Comparison of ENCODE assay signal across 18 cellular contexts in genomic region chr12:94258593-94258992, GRCh38.
A peak's percentile ranks its signal among the peaks of the same experiment; 100 is the strongest.
DNase-seq lines count a peak whose midpoint lies in the region; ATAC-seq lines count a peak whose summit lies in the region.
"Had no signal": no experiment of that assay in that cellular context is flagged by ENCODE, and none has a peak within 500 bp of the region (broad histone marks: within the 10 kb centered on the region; RNA-seq: fewer than 3 reads in every experiment).

No MANE protein-coding gene starts in this region.

- H3K36me3 Mint-ChIP-seq in activated CD4-positive, alpha-beta memory T cell treated with anti-CD3 and anti-CD28 coated beads for 36 hours = peaks cover 16% of the 10 kb centered on the region
- H3K36me3 Mint-ChIP-seq in activated CD4-positive, alpha-beta memory T cell treated with anti-CD3 and anti-CD28 coated beads, Interleukin-2, amount 10 ng/mL, durations not matched to agents 7 days and 5 days (ENCODE audit: low read depth) = peaks cover 45% of the 10 kb centered on the region
- H3K36me3 Mint-ChIP-seq in stimulated activated memory B cell treated with anti-CD40 and anti-IgM and Interleukin-4, amounts not matched to agents 10 μg/mL and 1 μg/mL and 100 μg/mL, for 72 hours = peaks cover 56% of the 10 kb centered on the region

- H4K5ac ChIP-seq in mesendoderm (ENCODE audit: low read length) = no peak overlapping the region

- no peak overlapping the region for H3K9ac ChIP-seq in mesendoderm (ENCODE audit: low read length)
- H3K9ac ChIP-seq: parathyroid adenoma had no signal

- peak; percentile 58 for ATAC-seq in HG02610 (IDR thresholded peaks at IDR 0.05; ENCODE audit: unreplicated experiment)
- peak; percentile 46 for ATAC-seq in HG03460 (IDR thresholded peaks at IDR 0.05; ENCODE audit: unreplicated experiment)
- no peak for ATAC-seq in stimulated activated memory B cell treated with anti-CD40 and anti-IgM and Interleukin-4, amounts not matched to agents 10 μg/mL and 1 μg/mL and 100 μg/mL, for 72 hours
- ATAC-seq: T-cell had no signal

- H3K79me1 ChIP-seq in mesendoderm (ENCODE audit: low read length) = no peaks in the 10 kb centered on the region

- H3K27me3 Mint-ChIP-seq in activated CD4-positive, alpha-beta memory T cell treated with anti-CD3 and anti-CD28 coated beads for 36 hours = no peaks in the 10 kb centered on the region
- H3K27me3 Mint-ChIP-seq in activated CD4-positive, alpha-beta memory T cell treated with anti-CD3 and anti-CD28 coated beads, Interleukin-2, amount 10 ng/mL, durations not matched to agents 7 days and 5 days = no peaks in the 10 kb centered on the region
- H3K27me3 Mint-ChIP-seq in stimulated activated memory B cell treated with anti-CD40 and anti-IgM and Interleukin-4, amounts not matched to agents 10 μg/mL and 1 μg/mL and 100 μg/mL, for 72 hours = no peaks in the 10 kb centered on the region
- H3K27me3 Mint-ChIP-seq: activated T-cell treated with anti-CD3 and anti-CD28 coated beads, Interleukin-2, amount 50 U/mL, for 24 hours; T-cell had no signal

- intact Hi-C loops in activated CD4-positive, alpha-beta memory T cell treated with anti-CD3 and anti-CD28 coated beads for 36 hours (cut with micrococcal nuclease) = loop anchor here (1.0 kb wide), 1 partner anchor 84 kb away; no protein-coding TSS in a partner anchor

- H3K4me1 Mint-ChIP-seq in activated CD4-positive, alpha-beta memory T cell treated with anti-CD3 and anti-CD28 coated beads for 36 hours (ENCODE audit: low read depth) = peaks cover 28% of the 10 kb centered on the region
- H3K4me1 Mint-ChIP-seq in activated CD4-positive, alpha-beta memory T cell treated with anti-CD3 and anti-CD28 coated beads, Interleukin-2, amount 10 ng/mL, durations not matched to agents 7 days and 5 days = peaks cover 28% of the 10 kb centered on the region
- peaks cover 57% of the 10 kb centered on the region for H3K4me1 Mint-ChIP-seq in stimulated activated memory B cell treated with anti-CD40 and anti-IgM and Interleukin-4, amounts not matched to agents 10 μg/mL and 1 μg/mL and 100 μg/mL, for 72 hours

- H3K4me2 ChIP-seq in mesendoderm (ENCODE audit: low read length) = no peak overlapping the region

- peaks cover under 1% of the 10 kb centered on the region for H3K4me1 ChIP-seq in mesendoderm (ENCODE audit: control insufficient read depth, low read depth, low read length)
- H3K4me1 ChIP-seq: parathyroid adenoma had no signal

- peak; percentile 26 for DNase-seq in activated CD4-positive, alpha-beta memory T cell treated with anti-CD3 and anti-CD28 coated beads for 36 hours
- no peak for DNase-seq in activated CD4-positive, alpha-beta memory T cell treated with anti-CD3 and anti-CD28 coated beads, Interleukin-2, amount 10 ng/mL, durations not matched to agents 7 days and 5 days
- DNase-seq in NCI-H146 treated with DMSO at 0.1 percent for 48 hours (lab: John Stamatoyannopoulos, UW; ENCODE audit: unreplicated experiment) (no peak), NCI-H2029 (lab: John Stamatoyannopoulos, UW) (no peak), mesendoderm (no peak)
- DNase-seq: activated T-cell treated with anti-CD3 and anti-CD28 coated beads, Interleukin-2, amount 50 U/mL, for 24 hours; amygdala; colonic mucosa; islet precursor cell; Kasumi-1; midbrain; NCI-H187; NCI-H524 treated with DMSO at 0.1 percent for 48 hours; T-cell had no signal

- no peak overlapping the region for H4K8ac ChIP-seq in mesendoderm (ENCODE audit: low read depth, low read length)

- no peaks in the 10 kb centered on the region for H3K79me2 ChIP-seq in mesendoderm (ENCODE audit: control insufficient read depth, insufficient read depth, low read length)
- H3K79me2 ChIP-seq: parathyroid adenoma had no signal

- POLR2A ChIA-PET in activated CD4-positive, alpha-beta memory T cell treated with anti-CD3 and anti-CD28 coated beads for 36 hours (lab: Charles Lee) = no interaction called here
- POLR2A ChIA-PET in activated CD4-positive, alpha-beta memory T cell treated with anti-CD3 and anti-CD28 coated beads, Interleukin-2, amount 10 ng/mL, durations not matched to agents 7 days and 5 days (lab: Charles Lee) = no interaction called here

- no peak overlapping the region for H2BK5ac ChIP-seq in mesendoderm (ENCODE audit: low read length)

- CTCF ChIA-PET in activated CD4-positive, alpha-beta memory T cell treated with anti-CD3 and anti-CD28 coated beads for 36 hours (lab: Charles Lee) = no interaction called here
- CTCF ChIA-PET in activated CD4-positive, alpha-beta memory T cell treated with anti-CD3 and anti-CD28 coated beads, Interleukin-2, amount 10 ng/mL, durations not matched to agents 7 days and 5 days (lab: Charles Lee) = no interaction called here

- no peak overlapping the region for H3K27ac Mint-ChIP-seq in activated CD4-positive, alpha-beta memory T cell treated with anti-CD3 and anti-CD28 coated beads for 36 hours
- no peak overlapping the region for H3K27ac Mint-ChIP-seq in activated CD4-positive, alpha-beta memory T cell treated with anti-CD3 and anti-CD28 coated beads, Interleukin-2, amount 10 ng/mL, durations not matched to agents 7 days and 5 days
- H3K27ac Mint-ChIP-seq in stimulated activated memory B cell treated with anti-CD40 and anti-IgM and Interleukin-4, amounts not matched to agents 10 μg/mL and 1 μg/mL and 100 μg/mL, for 72 hours = peak overlapping the region; percentile 90
- H3K27ac Mint-ChIP-seq: activated T-cell treated with anti-CD3 and anti-CD28 coated beads, Interleukin-2, amount 50 U/mL, for 24 hours; T-cell had no signal

- H3K56ac ChIP-seq in mesendoderm (ENCODE audit: low read length) = no peak overlapping the region

- H3K4me3 ChIP-seq in mesendoderm (ENCODE audit: low read length) = no peak overlapping the region
- H3K4me3 ChIP-seq: colonic mucosa had no signal

- no peak overlapping the region for H3K4me3 Mint-ChIP-seq in activated CD4-positive, alpha-beta memory T cell treated with anti-CD3 and anti-CD28 coated beads for 36 hours
- no peak overlapping the region for H3K4me3 Mint-ChIP-seq in activated CD4-positive, alpha-beta memory T cell treated with anti-CD3 and anti-CD28 coated beads, Interleukin-2, amount 10 ng/mL, durations not matched to agents 7 days and 5 days
- no peak overlapping the region for H3K4me3 Mint-ChIP-seq in stimulated activated memory B cell treated with anti-CD40 and anti-IgM and Interleukin-4, amounts not matched to agents 10 μg/mL and 1 μg/mL and 100 μg/mL, for 72 hours
- H3K4me3 Mint-ChIP-seq: activated T-cell treated with anti-CD3 and anti-CD28 coated beads, Interleukin-2, amount 50 U/mL, for 24 hours; T-cell had no signal

- no peak overlapping the region for H2AK5ac ChIP-seq in mesendoderm (ENCODE audit: low read length)

- no peak overlapping the region for H3K18ac ChIP-seq in mesendoderm (ENCODE audit: low read length)

- H2BK15ac ChIP-seq in mesendoderm (replicated peaks; ENCODE audit: low read depth) = no peak overlapping the region

- H3K23ac ChIP-seq in mesendoderm (ENCODE audit: low read length) = no peak overlapping the region

- H3K36me3 ChIP-seq in mesendoderm (ENCODE audit: control insufficient read depth, insufficient read depth, low read length) = no peaks in the 10 kb centered on the region
- H3K36me3 ChIP-seq: colonic mucosa had no signal

- no CpG with 5 or more reads among the region's 2 CpGs for WGBS in mesendoderm (ENCODE audit: extremely low coverage, insufficient coverage, low lambda C conversion rate)

- no peaks in the 10 kb centered on the region for H3K9me3 Mint-ChIP-seq in activated CD4-positive, alpha-beta memory T cell treated with anti-CD3 and anti-CD28 coated beads for 36 hours
- no peaks in the 10 kb centered on the region for H3K9me3 Mint-ChIP-seq in activated CD4-positive, alpha-beta memory T cell treated with anti-CD3 and anti-CD28 coated beads, Interleukin-2, amount 10 ng/mL, durations not matched to agents 7 days and 5 days
- no peaks in the 10 kb centered on the region for H3K9me3 Mint-ChIP-seq in stimulated activated memory B cell treated with anti-CD40 and anti-IgM and Interleukin-4, amounts not matched to agents 10 μg/mL and 1 μg/mL and 100 μg/mL, for 72 hours
- H3K9me3 Mint-ChIP-seq: activated T-cell treated with anti-CD3 and anti-CD28 coated beads, Interleukin-2, amount 50 U/mL, for 24 hours; T-cell had no signal

- no peaks in the 10 kb centered on the region for H3K27me3 ChIP-seq in mesendoderm (ENCODE audit: insufficient read depth, low read length, poor library complexity)
- H3K27me3 ChIP-seq: colonic mucosa had no signal

- H3K27ac ChIP-seq in mesendoderm (ENCODE audit: low read depth, low read length) = no peak overlapping the region
- H3K27ac ChIP-seq: colonic mucosa, parathyroid adenoma had no signal

- H2BK120ac ChIP-seq in mesendoderm (ENCODE audit: low read depth, low read length) = no peak overlapping the region

- no peak overlapping the region for H3K4ac ChIP-seq in mesendoderm (ENCODE audit: low read depth, low read length)
